In the genomic region with DNA sequence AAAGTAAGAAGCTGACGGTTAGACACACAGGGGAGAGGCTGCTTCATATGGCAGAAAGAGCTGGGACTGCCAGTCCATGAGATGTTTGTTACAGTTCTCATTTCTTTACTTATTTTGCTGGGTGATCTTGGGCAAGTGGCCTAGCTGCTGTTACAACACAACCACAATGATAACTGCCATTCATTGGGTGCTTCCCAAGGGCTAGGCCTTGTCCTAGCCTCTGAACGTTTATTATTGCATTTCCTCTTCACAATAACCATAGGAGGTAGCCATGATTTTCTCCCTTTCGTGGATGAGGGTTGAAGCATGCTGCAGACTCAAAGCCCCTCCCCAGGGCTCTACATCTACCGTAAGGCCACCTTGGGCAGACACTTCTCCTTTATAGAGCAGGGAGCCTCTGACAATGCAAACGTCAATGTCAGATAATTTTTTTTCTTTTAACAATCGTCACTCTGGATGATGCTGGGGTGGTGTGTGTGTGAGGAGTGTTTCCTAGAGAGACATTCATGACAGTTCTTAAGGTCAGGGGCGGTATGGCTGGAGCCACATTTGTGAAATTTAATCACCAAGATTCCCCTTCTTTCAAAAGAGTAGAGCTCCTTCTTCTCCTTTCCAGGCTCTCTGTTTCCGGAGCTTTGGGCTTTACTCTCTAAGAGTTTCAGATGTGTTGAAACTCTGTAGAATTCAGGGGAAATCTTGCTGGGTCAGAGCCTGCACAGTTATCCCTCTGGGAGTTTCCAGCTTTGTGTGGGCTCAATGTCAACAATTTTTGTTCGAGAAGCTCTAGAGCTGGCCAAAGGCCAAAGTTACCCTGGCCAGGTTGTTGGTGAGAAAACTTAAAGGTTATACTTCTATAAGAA, we compare ENCODE assay signal across 14 cellular contexts.
DNase-seq lines count a peak whose midpoint lies in the region; ATAC-seq, FAIRE-seq and TF ChIP-seq lines count a peak whose summit lies in the region.
"Had no signal": no experiment of that assay in that cellular context is flagged by ENCODE, and none has a peak within 500 bp of the region (broad histone marks: within the 10 kb centered on the region; RNA-seq: fewer than 3 reads in every experiment).

No MANE protein-coding gene starts in this region.

- no peak for TF ChIP-seq CTCF in mammary epithelial cell (conservative IDR thresholded peaks at IDR 0.05 in 1 of 2, IDR thresholded peaks at IDR 0.05 in 1 of 2; ENCODE audit: extremely low read depth in 1 of 2, insufficient read depth in 1 of 2, low read depth in 1 of 2, low read length in 2 of 2)

- intact Hi-C loops in mammary epithelial cell (cut with micrococcal nuclease), result no loop called here
- intact Hi-C loops in CD4-positive, alpha-beta memory T cell (cut with micrococcal nuclease), result no loop called here

- dilution Hi-C loops in mammary epithelial cell (cut with HindIII; ENCODE audit: low sequenced_read_pairs), result no loop called here

- H3K79me1 ChIP-seq in neuronal stem cell (ENCODE audit: low read depth, low read length), result no peaks in the 10 kb centered on the region

- no peak overlapping the region for H4K91ac ChIP-seq in neuronal stem cell (ENCODE audit: low read depth, low read length, poor library complexity)

- no peak overlapping the region for H2BK12ac ChIP-seq in neuronal stem cell (ENCODE audit: low read length)

- no peak for DNase-seq in GM12892 (ENCODE audit: insufficient read length)
- DNase-seq in mammary epithelial cell, result peak; percentile 38
- no peak for DNase-seq in neuronal stem cell (ENCODE audit: low spot score)
- DNase-seq in CD4-positive, alpha-beta memory T cell, result no peak
- no peak for DNase-seq in T-helper 1 cell
- DNase-seq: activated T-cell treated with anti-CD3 and anti-CD28 coated beads for 4 hours, NCI-H2171 had no signal

- H3K4me3 ChIP-seq in mammary epithelial cell (replicated peaks in 1 of 3; ENCODE audit: insufficient read depth in 1 of 3, low read depth in 2 of 3, low read length in 3 of 3) (no peak overlapping the region), neuronal stem cell (ENCODE audit: low read length in 2 of 2) (no peak overlapping the region)
- no peak overlapping the region for H3K4me3 ChIP-seq in CD4-positive, alpha-beta memory T cell (ENCODE audit: low read length in 2 of 2)
- H3K4me3 ChIP-seq: coronary artery, skin epidermis had no signal

- H3K27ac ChIP-seq in mammary epithelial cell (ENCODE audit: insufficient read depth, low read depth, low read length), result no peak overlapping the region
- no peak overlapping the region for H3K27ac ChIP-seq in neuronal stem cell (replicated peaks; ENCODE audit: low read length)
- H3K27ac ChIP-seq in CD4-positive, alpha-beta memory T cell (ENCODE audit: low read depth, low read length), result no peak overlapping the region
- H3K27ac ChIP-seq: coronary artery had no signal

- POLR2A ChIA-PET in CD4-positive, alpha-beta memory T cell (lab: Charles Lee; ENCODE audit: partially characterized antibody), result no interaction called here

- H3K9me3 ChIP-seq in mammary epithelial cell (replicated peaks; ENCODE audit: insufficient read depth, low read length), result no peaks in the 10 kb centered on the region
- H3K9me3 ChIP-seq in neuronal stem cell (replicated peaks in 1 of 2; ENCODE audit: control insufficient read depth in 2 of 2, insufficient read depth in 1 of 2, low read depth in 1 of 2, low read length in 2 of 2), result no peaks in the 10 kb centered on the region
- no peaks in the 10 kb centered on the region for H3K9me3 ChIP-seq in CD4-positive, alpha-beta memory T cell (ENCODE audit: control insufficient read depth in 1 of 2, low read length in 2 of 2)

- H4K8ac ChIP-seq in neuronal stem cell (ENCODE audit: low read depth, low read length), result no peak overlapping the region

- H2BK15ac ChIP-seq in neuronal stem cell (ENCODE audit: low read length), result no peak overlapping the region

- H3K36me3 Mint-ChIP-seq in CD4-positive, alpha-beta memory T cell, result no peaks in the 10 kb centered on the region

- H3K4me2 ChIP-seq in mammary epithelial cell (ENCODE audit: insufficient read depth, low read depth, low read length) (no peak overlapping the region), neuronal stem cell (ENCODE audit: insufficient read depth, low read length, poor library complexity, severe bottlenecking) (no peak overlapping the region)

- no peak overlapping the region for H2BK120ac ChIP-seq in neuronal stem cell (ENCODE audit: low read depth, low read length)

- 0 out of 2 replicates have a peak, but pooled peaks have one; percentile 20 for TF ChIP-seq POLR2A in GM12892 (IDR thresholded peaks at IDR 0.05; ENCODE audit: low read depth, low read length)

- 44% methylated on average over 9 of the region's 9 CpGs for WGBS in mammary epithelial cell (ENCODE audit: low coverage, missing lambda C conversion rate)
- no CpG with 5 or more reads among the region's 9 CpGs for WGBS in neuronal stem cell (ENCODE audit: extremely low coverage in 2 of 2, insufficient read length in 2 of 2, insufficient replicate concordance in 1 of 2), 2 donors

- BruUV-seq in mammary epithelial cell (replicated peaks; lab: Mats Ljungman, UMichigan), result no TSS peak

- peak; percentile 83 for FAIRE-seq in GM12892 (lab: Jason Lieb, UNC)
- FAIRE-seq: D721Med had no signal

- H3K27me3 ChIP-seq in mammary epithelial cell (ENCODE audit: insufficient read depth, low read length), result no peaks in the 10 kb centered on the region
- H3K27me3 ChIP-seq in neuronal stem cell (ENCODE audit: control insufficient read depth in 3 of 3, insufficient read depth in 3 of 3, low read depth in 1 of 3, low read length in 3 of 3), result no peaks in the 10 kb centered on the region
- no peaks in the 10 kb centered on the region for H3K27me3 ChIP-seq in CD4-positive, alpha-beta memory T cell (ENCODE audit: insufficient read depth, low read length)

- H4K20me1 ChIP-seq in mammary epithelial cell (ENCODE audit: insufficient read depth, low read length), result no peaks in the 10 kb centered on the region

- H3K9ac ChIP-seq in mammary epithelial cell (ENCODE audit: insufficient read depth, low read length), result no peak overlapping the region
- no peak overlapping the region for H3K9ac ChIP-seq in neuronal stem cell (ENCODE audit: low read depth, low read length, poor library complexity)

- peaks cover 4 to 8% (median 7%) of the 10 kb centered on the region in 4 donors for H3K4me1 Mint-ChIP-seq in CD4-positive, alpha-beta memory T cell

- no peak overlapping the region for H2AK5ac ChIP-seq in neuronal stem cell (ENCODE audit: low read depth, low read length)

- no peak overlapping the region for H3K27ac Mint-ChIP-seq in CD4-positive, alpha-beta memory T cell
- H3K27ac Mint-ChIP-seq: T-helper 1 cell treated with Interleukin-12 subunit alpha and Interleukin-12 subunit beta and Interleukin-4 antibody, amounts not matched to agents 30 μg/mL and 1 μg/mL, for 36 hours had no signal

- peaks cover 0 to 2% (median 0%) of the 10 kb centered on the region in 8 donors for H3K9me3 Mint-ChIP-seq in CD4-positive, alpha-beta memory T cell

- H3K36me3 ChIP-seq in mammary epithelial cell (ENCODE audit: insufficient read depth, low read length), result no peaks in the 10 kb centered on the region
- no peaks in the 10 kb centered on the region for H3K36me3 ChIP-seq in neuronal stem cell (replicated peaks in 1 of 2; ENCODE audit: control insufficient read depth in 2 of 2, insufficient read depth in 2 of 2, low read length in 2 of 2)
- H3K36me3 ChIP-seq in CD4-positive, alpha-beta memory T cell (ENCODE audit: insufficient read depth, low read length), result no peaks in the 10 kb centered on the region

- in situ Hi-C loops in mammary epithelial cell (cut with MboI; ENCODE audit: low sequenced_read_pairs in 2 of 2), result no loop called here

- H2AFZ ChIP-seq in mammary epithelial cell (ENCODE audit: low read depth, low read length) (no peak overlapping the region), neuronal stem cell (ENCODE audit: low read length) (peak overlapping the region; percentile 72)

- H3K27me3 Mint-ChIP-seq in CD4-positive, alpha-beta memory T cell, result peaks cover 0 to 1% of the 10 kb centered on the region in 2 donors

- H2BK5ac ChIP-seq in neuronal stem cell (ENCODE audit: low read length), result no peak overlapping the region

- ATAC-seq in HG02970 (IDR thresholded peaks at IDR 0.05; ENCODE audit: low FRiP score, unreplicated experiment) (peak; percentile 4), GM19467 (IDR thresholded peaks at IDR 0.05; ENCODE audit: unreplicated experiment) (no peak), GM19452 (IDR thresholded peaks at IDR 0.05; ENCODE audit: unreplicated experiment) (no peak)

- H3K23ac ChIP-seq in neuronal stem cell (ENCODE audit: low read depth, low read length, poor library complexity), result no peak overlapping the region

- no peak overlapping the region for H3K4me3 Mint-ChIP-seq in CD4-positive, alpha-beta memory T cell
- H3K4me3 Mint-ChIP-seq: T-helper 1 cell treated with Interleukin-12 subunit alpha and Interleukin-12 subunit beta and Interleukin-4 antibody, amounts not matched to agents 30 μg/mL and 1 μg/mL, for 36 hours had no signal

- no peak overlapping the region for H3K14ac ChIP-seq in neuronal stem cell (ENCODE audit: low read length)

- H3K4me1 ChIP-seq in mammary epithelial cell (ENCODE audit: insufficient read depth, low read length), result no peaks in the 10 kb centered on the region
- peaks cover 0 to 3% of the 10 kb centered on the region in 2 donors for H3K4me1 ChIP-seq in neuronal stem cell (ENCODE audit: control insufficient read depth in 2 of 2, insufficient read depth in 1 of 2, low read depth in 1 of 2, low read length in 2 of 2)
- no peaks in the 10 kb centered on the region for H3K4me1 ChIP-seq in CD4-positive, alpha-beta memory T cell (ENCODE audit: insufficient read depth, low read length)

- no peak overlapping the region for H3K18ac ChIP-seq in neuronal stem cell (ENCODE audit: low read length)

- H3K79me2 ChIP-seq in mammary epithelial cell (ENCODE audit: insufficient read depth, low read length), result no peaks in the 10 kb centered on the region

- CTCF ChIA-PET in mammary epithelial cell (lab: Charles Lee; ENCODE audit: low non-redundant PET), result no interaction called here
- CTCF ChIA-PET in CD4-positive, alpha-beta memory T cell (lab: Charles Lee; ENCODE audit: partially characterized antibody), result interaction anchor here (0.9 to 2.0 kb wide), 5 partner anchors 8 to 51 kb away, joined by 3 to 7 read pairs (median 3); no protein-coding TSS in a partner anchor

- H3K4ac ChIP-seq in neuronal stem cell (ENCODE audit: low read length), result no peak overlapping the region
